ENCODE assay signal across 1 cellular context in genomic region chr22:35739642-35740041, GRCh38.
TF ChIP-seq lines count a peak whose summit lies in the region.

No MANE protein-coding gene starts in this region.

TF ChIP-seq in H1, 55 proteins besides CTCF, POLR2A, EP300 and RAD21 (continued from another document):
- TF ChIP-seq MAX (IDR thresholded peaks at IDR 0.05): no peak
- no peak for TF ChIP-seq NANOG (IDR thresholded peaks at IDR 0.05; ENCODE audit: insufficient read depth, low read depth, low read length, poor library complexity, severe bottlenecking)
- no peak for TF ChIP-seq BRCA1 (IDR thresholded peaks at IDR 0.05; ENCODE audit: low read depth, low read length)
- no peak for TF ChIP-seq ATF2 (IDR thresholded peaks at IDR 0.05; ENCODE audit: low read length)
TF ChIP-seq in H1: peak in this region for 0.
